2 cellular contexts compared by ENCODE assay signal in genomic region chr11:17351171-17351509, GRCh38.
TF ChIP-seq lines count a peak whose summit lies in the region.

No MANE protein-coding gene starts in this region.

TF ChIP-seq in SK-N-SH, 30 proteins besides CTCF, POLR2A, EP300 and RAD21 (continued from another document):
- TF ChIP-seq REST (IDR thresholded peaks at IDR 0.05; ENCODE audit: low read depth, low read length) = no peak
- TF ChIP-seq USF1 (IDR thresholded peaks at IDR 0.05; ENCODE audit: borderline replicate concordance, low read depth) = no peak
- no peak for TF ChIP-seq ZBTB33 (IDR thresholded peaks at IDR 0.05; ENCODE audit: borderline replicate concordance, low read depth)
- no peak for TF ChIP-seq MEF2A (IDR thresholded peaks at IDR 0.05; ENCODE audit: borderline replicate concordance, low read depth)
- no peak for TF ChIP-seq NFIC (IDR thresholded peaks at IDR 0.05; ENCODE audit: borderline replicate concordance)
- no peak for TF ChIP-seq TEAD4 (IDR thresholded peaks at IDR 0.05; ENCODE audit: borderline replicate concordance, insufficient read depth)
- no peak for TF ChIP-seq MXI1 (IDR thresholded peaks at IDR 0.05; ENCODE audit: low read depth, low read length)
- no peak for TF ChIP-seq FOXJ3 (CRISPR knock-in tag; IDR thresholded peaks at IDR 0.05)
- TF ChIP-seq YY1 (IDR thresholded peaks at IDR 0.05; ENCODE audit: low read depth) = no peak
- no peak for TF ChIP-seq CHD2 (IDR thresholded peaks at IDR 0.05; ENCODE audit: low read length, partially characterized antibody)
- no peak for TF ChIP-seq IRF3 (IDR thresholded peaks at IDR 0.05; ENCODE audit: low read depth, low read length)
- no peak for TF ChIP-seq SIN3A (IDR thresholded peaks at IDR 0.05; ENCODE audit: borderline replicate concordance, low read depth, low read length)
- TF ChIP-seq ELF1 (IDR thresholded peaks at IDR 0.05) = no peak
- no peak for TF ChIP-seq USF2 (IDR thresholded peaks at IDR 0.05; ENCODE audit: borderline replicate concordance, low read depth, low read length)

TF ChIP-seq in SK-N-SH treated with all-trans-retinoic acid at 6 μM for 48 hours, 23 proteins besides CTCF, POLR2A, EP300 and RAD21 (continued from another document):
- TF ChIP-seq ESRRG (CRISPR knock-in tag; IDR thresholded peaks at IDR 0.05) = no peak
- TF ChIP-seq ARNTL (CRISPR knock-in tag; IDR thresholded peaks at IDR 0.05; ENCODE audit: borderline replicate concordance, low read depth) = no peak
- TF ChIP-seq ZNF8 (CRISPR knock-in tag; IDR thresholded peaks at IDR 0.05) = no peak
- TF ChIP-seq BACH2 (CRISPR knock-in tag; IDR thresholded peaks at IDR 0.05; ENCODE audit: borderline replicate concordance) = no peak
- TF ChIP-seq POU6F1 (CRISPR knock-in tag; IDR thresholded peaks at IDR 0.05; ENCODE audit: borderline replicate concordance, low read depth) = no peak
- no peak for TF ChIP-seq ZFP30 (CRISPR knock-in tag; IDR thresholded peaks at IDR 0.05)
- TF ChIP-seq PATZ1 (CRISPR knock-in tag; IDR thresholded peaks at IDR 0.05; ENCODE audit: borderline replicate concordance) = no peak
TF ChIP-seq in SK-N-SH treated with all-trans-retinoic acid at 6 μM for 48 hours: peak in this region for 0.
